In genomic region chr5:143155445-143155844, GRCh38 we compare ENCODE assay signal across 2 cellular contexts.
TF ChIP-seq lines count a peak whose summit lies in the region.

No MANE protein-coding gene starts in this region.

TF ChIP-seq in A549, 52 proteins besides CTCF, POLR2A, EP300 and RAD21:
- TF ChIP-seq POLR2AphosphoS2 (conservative IDR thresholded peaks at IDR 0.05; ENCODE audit: low read length) (no peak), JUNB (IDR thresholded peaks at IDR 0.05) (no peak), MAX (IDR thresholded peaks at IDR 0.05) (no peak), FOSL2 (IDR thresholded peaks at IDR 0.05) (no peak), FOSL2 (CRISPR knock-in tag; IDR thresholded peaks at IDR 0.05) (no peak), MYC (IDR thresholded peaks at IDR 0.05; ENCODE audit: borderline replicate concordance, low read length) (no peak), NPAS2 (CRISPR knock-in tag; IDR thresholded peaks at IDR 0.05; ENCODE audit: borderline replicate concordance) (no peak), USF2 (IDR thresholded peaks at IDR 0.05) (no peak), JUN (IDR thresholded peaks at IDR 0.05) (no peak), HMGXB4 (CRISPR knock-in tag; IDR thresholded peaks at IDR 0.05; ENCODE audit: borderline replicate concordance) (no peak), NFE2L2 (conservative IDR thresholded peaks at IDR 0.05; ENCODE audit: low read length) (no peak), BHLHE40 (IDR thresholded peaks at IDR 0.05; ENCODE audit: low read depth, low read length) (no peak)

TF ChIP-seq in H1, 55 proteins besides CTCF, POLR2A, EP300 and RAD21:
- TF ChIP-seq TAF1 (IDR thresholded peaks at IDR 0.05; ENCODE audit: low read depth, low read length) (no peak), CEBPB (IDR thresholded peaks at IDR 0.05; ENCODE audit: low read depth, low read length) (no peak), SRF (IDR thresholded peaks at IDR 0.05; ENCODE audit: low read depth, low read length) (no peak), CHD7 (IDR thresholded peaks at IDR 0.05; ENCODE audit: insufficient replicate concordance, low read length) (no peak), E2F6 (IDR thresholded peaks at IDR 0.05) (no peak), TBP (IDR thresholded peaks at IDR 0.05; ENCODE audit: low read depth, low read length) (no peak), SAP30 (IDR thresholded peaks at IDR 0.05; ENCODE audit: insufficient read depth, insufficient replicate concordance, low read length) (no peak), SUZ12 (IDR thresholded peaks at IDR 0.05; ENCODE audit: low read length) (no peak), CTBP2 (IDR thresholded peaks at IDR 0.05; ENCODE audit: borderline replicate concordance, insufficient read depth, insufficient read length, low read length) (no peak), CBX8 (IDR thresholded peaks at IDR 0.05; ENCODE audit: borderline replicate concordance, low read depth, low read length) (no peak), TAF7 (optimal IDR thresholded peaks at IDR 0.05; ENCODE audit: borderline replicate concordance, low read depth, low read length) (no peak), PHF8 (conservative IDR thresholded peaks at IDR 0.05; ENCODE audit: low read depth, low read length) (no peak), BACH1 (IDR thresholded peaks at IDR 0.05; ENCODE audit: low read length) (no peak), POU5F1 (IDR thresholded peaks at IDR 0.05; ENCODE audit: low read depth, low read length) (no peak), CBX5 (IDR thresholded peaks at IDR 0.05; ENCODE audit: low read depth, low read length) (no peak), KDM4A (IDR thresholded peaks at IDR 0.05; ENCODE audit: low read depth, low read length, severe bottlenecking) (no peak), ZNF274 (IDR thresholded peaks at IDR 0.05; ENCODE audit: borderline replicate concordance, extremely low read depth, low read length) (no peak), BRCA1 (IDR thresholded peaks at IDR 0.05; ENCODE audit: low read depth, low read length) (no peak), SP4 (IDR thresholded peaks at IDR 0.05; ENCODE audit: low read length) (no peak)
